In the genomic region with DNA sequence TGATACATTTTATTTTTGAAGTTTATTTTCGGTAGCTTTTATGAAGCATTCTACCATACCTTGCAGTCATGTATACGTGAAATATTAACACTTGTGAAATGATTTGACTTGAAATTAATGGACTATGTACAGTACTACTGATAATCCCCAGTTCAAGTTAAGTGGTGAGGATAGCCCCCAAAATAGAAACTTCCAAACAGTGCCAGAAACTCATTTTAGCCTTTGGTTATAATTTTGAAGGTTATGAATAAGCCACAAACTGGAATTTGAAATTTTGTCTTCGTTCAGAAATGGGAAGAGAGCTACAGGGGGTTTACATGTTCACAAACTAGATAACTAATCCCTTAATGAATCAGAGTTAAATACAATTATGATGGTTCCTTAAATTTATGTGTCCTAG, we compare ENCODE assay signal across 9 cellular contexts. TPM values are rescaled to one million over a fixed set of nuclear protein-coding genes. Genes with fewer than 3 reads are reported as not detected.
DNase-seq lines count a peak whose midpoint lies in the region; ATAC-seq and TF ChIP-seq lines count a peak whose summit lies in the region.
"Had no signal": no experiment of that assay in that cellular context is flagged by ENCODE, and none has a peak within 500 bp of the region (broad histone marks: within the 10 kb centered on the region; RNA-seq: fewer than 3 reads in every experiment).

No MANE protein-coding gene starts in this region.

- DNase-seq in activated CD4-positive, alpha-beta T cell treated with anti-CD3 and anti-CD28 coated beads, Interleukin-2, amount 10 ng/mL, durations not matched to agents 7 days and 5 days: no peak
- DNase-seq in activated CD4-positive, alpha-beta T cell treated with anti-CD3 and anti-CD28 coated beads, Interleukin-2, amount 50 U/mL, for 1 hour: no peak
- DNase-seq in T-cell (no peak), left lung (no peak), cerebellar nuclear complex (lab: John Stamatoyannopoulos, UW) (no peak), T-helper 9 cell (no peak)
- DNase-seq: NCI-H345 had no signal

- H3K4me1 ChIP-seq in left lung (peaks cover 12 to 33% of the 10 kb centered on the region in 2 donors), subcutaneous abdominal adipose tissue (ENCODE audit: control insufficient read depth in 5 of 5, insufficient read depth in 5 of 5, low read length in 5 of 5) (peaks cover 0 to 30% (median 23%) of the 10 kb centered on the region in 5 donors)

- H3K36me3 Mint-ChIP-seq in activated CD4-positive, alpha-beta T cell treated with anti-CD3 and anti-CD28 coated beads, Interleukin-2, amount 10 ng/mL, durations not matched to agents 7 days and 5 days (ENCODE audit: low read depth): peaks cover 24% of the 10 kb centered on the region
- H3K36me3 Mint-ChIP-seq in T-cell: peaks cover 16% of the 10 kb centered on the region

- H3K4me3 ChIP-seq in left lung (no peak overlapping the region), subcutaneous abdominal adipose tissue (ENCODE audit: low read depth in 1 of 5, low read length in 5 of 5) (no peak overlapping the region)

- CTCF ChIA-PET in activated CD4-positive, alpha-beta T cell treated with anti-CD3 and anti-CD28 coated beads, Interleukin-2, amount 10 ng/mL, durations not matched to agents 7 days and 5 days (lab: Charles Lee): interaction anchor here (1.0 to 7.7 kb wide), 3 partner anchors 8 to 177 kb away, joined by 3 to 76 read pairs (median 3); partner anchors contain the start of gene COX20
- CTCF ChIA-PET in T-cell (lab: Charles Lee): interaction anchor here (0.5 to 1.6 kb wide), 3 partner anchors 13 to 65 kb away, joined by 3 read pairs; no protein-coding TSS in a partner anchor

- H3K9ac ChIP-seq in subcutaneous abdominal adipose tissue (ENCODE audit: low read length in 5 of 5): peak overlapping the region in 1 of 5 donors; percentile 13

- ATAC-seq in T-cell (replicated peaks in 1 of 4) (no peak), left lung (no peak), GM18505 (IDR thresholded peaks at IDR 0.05; ENCODE audit: unreplicated experiment) (no peak)

- peaks cover 28% of the 10 kb centered on the region for H3K4me1 Mint-ChIP-seq in activated CD4-positive, alpha-beta T cell treated with anti-CD3 and anti-CD28 coated beads, Interleukin-2, amount 10 ng/mL, durations not matched to agents 7 days and 5 days
- H3K4me1 Mint-ChIP-seq in T-cell: peaks cover 31 to 36% (median 36%) of the 10 kb centered on the region in 3 donors

- peaks cover 0 to 12% of the 10 kb centered on the region in 2 donors for H3K36me3 ChIP-seq in left lung
- H3K36me3 ChIP-seq in subcutaneous abdominal adipose tissue (ENCODE audit: control insufficient read depth in 5 of 5, insufficient read depth in 5 of 5, low read length in 5 of 5): peaks cover 0 to 4% (median 0%) of the 10 kb centered on the region in 5 donors

- no peak for TF ChIP-seq CTCF in left lung (IDR thresholded peaks at IDR 0.05)

- peak overlapping the region; percentile 84 for H3K4me3 Mint-ChIP-seq in activated CD4-positive, alpha-beta T cell treated with anti-CD3 and anti-CD28 coated beads, Interleukin-2, amount 10 ng/mL, durations not matched to agents 7 days and 5 days
- peak overlapping the region in 2 of 3 donors; percentile 91 to 92 for H3K4me3 Mint-ChIP-seq in T-cell

- POLR2A ChIA-PET in activated CD4-positive, alpha-beta T cell treated with anti-CD3 and anti-CD28 coated beads, Interleukin-2, amount 10 ng/mL, durations not matched to agents 7 days and 5 days (lab: Charles Lee): interaction anchor here (0.9 kb wide), 1 partner anchor 104 kb away, joined by 3 read pairs; a partner anchor contains a TSS
- POLR2A ChIA-PET in T-cell (lab: Charles Lee): interaction anchor here in 1 of 2 donors (6.3 kb wide), 1 partner anchor 105 kb away, joined by 68 read pairs; a partner anchor contains a TSS

- no peaks in the 10 kb centered on the region for H3K27me3 Mint-ChIP-seq in activated CD4-positive, alpha-beta T cell treated with anti-CD3 and anti-CD28 coated beads, Interleukin-2, amount 10 ng/mL, durations not matched to agents 7 days and 5 days
- H3K27me3 Mint-ChIP-seq in T-cell: no peaks in the 10 kb centered on the region

- no peak for TF ChIP-seq POLR2A in GM18505 (IDR thresholded peaks at IDR 0.05; ENCODE audit: borderline replicate concordance, extremely low read depth, insufficient read depth, insufficient read length)

- H3K27me3 ChIP-seq in left lung (no peaks in the 10 kb centered on the region), subcutaneous abdominal adipose tissue (ENCODE audit: control insufficient read depth in 5 of 5, insufficient read depth in 4 of 5, low read length in 5 of 5) (no peaks in the 10 kb centered on the region)

- peak overlapping the region; percentile 98 for H3K27ac Mint-ChIP-seq in activated CD4-positive, alpha-beta T cell treated with anti-CD3 and anti-CD28 coated beads, Interleukin-2, amount 10 ng/mL, durations not matched to agents 7 days and 5 days
- peak overlapping the region; percentile 93 to 95 for H3K27ac Mint-ChIP-seq in T-cell

- intact Hi-C loops in left lung (cut with DNase I): loop anchor here in 1 of 2 donors (10.0 kb wide), 1 partner anchor 99 kb away; a partner anchor contains a TSS

- peak overlapping the region; percentile 100 for H3K27ac ChIP-seq in left lung
- peak overlapping the region; percentile 96 for H3K27ac ChIP-seq in subcutaneous abdominal adipose tissue (ENCODE audit: low read depth, low read length)

- no peaks in the 10 kb centered on the region for H3K9me3 ChIP-seq in left lung
- no peaks in the 10 kb centered on the region for H3K9me3 ChIP-seq in subcutaneous abdominal adipose tissue (ENCODE audit: control insufficient read depth in 5 of 5, low read length in 5 of 5)

- no peaks in the 10 kb centered on the region for H3K9me3 Mint-ChIP-seq in activated CD4-positive, alpha-beta T cell treated with anti-CD3 and anti-CD28 coated beads, Interleukin-2, amount 10 ng/mL, durations not matched to agents 7 days and 5 days
- H3K9me3 Mint-ChIP-seq in T-cell: no peaks in the 10 kb centered on the region

RNA-seq across cellular contexts. Expression of gene HNRNPU, which starts 1.5 kb away (rescaled TPM):
- 100 to 1,000 TPM; 425 to 469 TPM for total RNA-seq in activated CD4-positive, alpha-beta T cell treated with anti-CD3 and anti-CD28 coated beads, Interleukin-2, amount 10 ng/mL, durations not matched to agents 7 days and 5 days
- total RNA-seq in T-cell (100 to 1,000 TPM; 302 to 498 (median 321) TPM), left lung (100 to 1,000 TPM; 248 to 263 TPM)

RNA-seq across cellular contexts. Expression of gene COX20, which starts 30.4 kb away (rescaled TPM):
- total RNA-seq in activated CD4-positive, alpha-beta T cell treated with anti-CD3 and anti-CD28 coated beads, Interleukin-2, amount 10 ng/mL, durations not matched to agents 7 days and 5 days: 10 to 100 TPM; 29.8 to 32.9 TPM
- 10 to 100 TPM; 17.0 to 32.0 (median 27.5) TPM for total RNA-seq in T-cell
- total RNA-seq in left lung: 10 to 100 TPM; 27.1 to 31.4 TPM
